ENCODE assay signal across 8 cellular contexts in genomic region chr3:59313365-59313764, GRCh38.
DNase-seq lines count a peak whose midpoint lies in the region; ATAC-seq and TF ChIP-seq lines count a peak whose summit lies in the region.

No MANE protein-coding gene starts in this region.

- no peaks in the 10 kb centered on the region for H3K9me3 ChIP-seq in cardiac muscle cell (ENCODE audit: low read depth)

- no peak overlapping the region for H3K4me3 ChIP-seq in cardiac muscle cell

- H3K27ac ChIP-seq in cardiac muscle cell = no peak overlapping the region

- peak; percentile 55 for ATAC-seq in GM21737 (IDR thresholded peaks at IDR 0.05; ENCODE audit: unreplicated experiment)

- DNase-seq in NCI-H2081 (lab: John Stamatoyannopoulos, UW) = peak; percentile 35 to 44
- DNase-seq in NCI-H2081 treated with DMSO at 0.1 percent for 48 hours (lab: John Stamatoyannopoulos, UW) = no peak
- peak; percentile 24 for DNase-seq in NAMALWA (ENCODE audit: low spot score)
- peak; percentile 14 for DNase-seq in activated CD8-positive, alpha-beta memory T cell treated with anti-CD3 and anti-CD28 coated beads, Interleukin-2, amount 50 U/mL, for 24 hours (ENCODE audit: extremely low read depth)
- peak; percentile 63 for DNase-seq in cardiac muscle cell (ENCODE audit: low read depth in 1 of 2, low spot score in 1 of 2)
- peak; percentile 47 for DNase-seq in stimulated activated CD4-positive, alpha-beta T cell treated with anti-CD3 and anti-CD28 coated beads, Interleukin-1b, Interleukin-23, amount 100 ng/mL, for 48 hours
- DNase-seq in GOT3 (lab: John Stamatoyannopoulos, UW) = no peak

- peak; percentile 62 for TF ChIP-seq CTCF in cardiac muscle cell (IDR thresholded peaks at IDR 0.05; ENCODE audit: low read depth, low read length)

- H3K4me1 ChIP-seq in cardiac muscle cell (ENCODE audit: low read depth) = no peaks in the 10 kb centered on the region

- no peaks in the 10 kb centered on the region for H3K36me3 ChIP-seq in cardiac muscle cell

- no peaks in the 10 kb centered on the region for H3K27me3 ChIP-seq in cardiac muscle cell

Comparison
In these comparisons a context has a peak if more than half of its experiments do, and no peak if none do; other contexts are left out.
1. DNase-seq: peak in NCI-H2081 (2 of 2), NAMALWA (single experiment), activated CD8-positive, alpha-beta memory T cell treated with anti-CD3 and anti-CD28 coated beads, Interleukin-2, amount 50 U/mL, for 24 hours (single experiment), cardiac muscle cell (2 of 2) and stimulated activated CD4-positive, alpha-beta T cell treated with anti-CD3 and anti-CD28 coated beads, Interleukin-1b, Interleukin-23, amount 100 ng/mL, for 48 hours (single experiment); none in NCI-H2081 treated with DMSO at 0.1 percent for 48 hours (single experiment) and GOT3 (single experiment).